ENCODE assay signal across 1 cellular context in the genomic region with DNA sequence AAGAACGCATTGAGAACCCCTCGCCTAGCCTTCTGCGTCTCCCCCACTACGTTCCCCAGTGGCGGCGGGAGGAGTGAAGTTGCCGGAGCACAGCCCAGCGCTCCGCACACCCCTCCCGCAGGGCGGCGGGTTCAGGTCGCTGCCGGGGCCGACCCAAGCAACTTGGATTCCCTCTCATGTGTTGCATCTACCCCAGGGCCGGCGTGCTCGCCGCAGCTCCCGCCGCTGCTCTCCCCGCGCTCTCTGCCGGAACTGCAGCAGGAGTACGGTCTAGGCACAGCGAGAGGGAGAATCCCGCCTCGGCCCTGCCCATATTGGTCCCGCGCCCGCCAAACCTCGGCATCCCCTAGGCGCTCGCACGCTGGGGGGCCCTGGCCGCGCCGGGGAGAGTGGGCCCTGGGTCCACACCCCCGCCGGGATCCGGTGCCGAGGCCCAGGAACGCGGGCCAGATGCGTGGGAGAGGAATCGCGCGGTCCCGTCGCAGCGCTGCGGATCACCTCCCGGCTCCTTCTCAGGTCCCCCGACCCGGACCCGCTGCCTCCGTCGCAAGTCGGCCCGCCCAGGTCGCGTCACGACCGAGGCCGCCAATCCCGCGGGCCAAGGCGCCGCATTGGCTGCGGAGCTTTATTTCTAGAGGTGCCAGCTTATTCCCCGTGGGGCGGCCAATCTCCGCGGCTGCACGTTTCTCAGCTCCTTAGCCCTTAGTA.
TF ChIP-seq lines count a peak whose summit lies in the region.

No MANE protein-coding gene starts in this region.

TF ChIP-seq in HepG2, 621 proteins besides CTCF, POLR2A, EP300 and RAD21 (continued from another document and continues in another):
- TF ChIP-seq, protein P1, sequence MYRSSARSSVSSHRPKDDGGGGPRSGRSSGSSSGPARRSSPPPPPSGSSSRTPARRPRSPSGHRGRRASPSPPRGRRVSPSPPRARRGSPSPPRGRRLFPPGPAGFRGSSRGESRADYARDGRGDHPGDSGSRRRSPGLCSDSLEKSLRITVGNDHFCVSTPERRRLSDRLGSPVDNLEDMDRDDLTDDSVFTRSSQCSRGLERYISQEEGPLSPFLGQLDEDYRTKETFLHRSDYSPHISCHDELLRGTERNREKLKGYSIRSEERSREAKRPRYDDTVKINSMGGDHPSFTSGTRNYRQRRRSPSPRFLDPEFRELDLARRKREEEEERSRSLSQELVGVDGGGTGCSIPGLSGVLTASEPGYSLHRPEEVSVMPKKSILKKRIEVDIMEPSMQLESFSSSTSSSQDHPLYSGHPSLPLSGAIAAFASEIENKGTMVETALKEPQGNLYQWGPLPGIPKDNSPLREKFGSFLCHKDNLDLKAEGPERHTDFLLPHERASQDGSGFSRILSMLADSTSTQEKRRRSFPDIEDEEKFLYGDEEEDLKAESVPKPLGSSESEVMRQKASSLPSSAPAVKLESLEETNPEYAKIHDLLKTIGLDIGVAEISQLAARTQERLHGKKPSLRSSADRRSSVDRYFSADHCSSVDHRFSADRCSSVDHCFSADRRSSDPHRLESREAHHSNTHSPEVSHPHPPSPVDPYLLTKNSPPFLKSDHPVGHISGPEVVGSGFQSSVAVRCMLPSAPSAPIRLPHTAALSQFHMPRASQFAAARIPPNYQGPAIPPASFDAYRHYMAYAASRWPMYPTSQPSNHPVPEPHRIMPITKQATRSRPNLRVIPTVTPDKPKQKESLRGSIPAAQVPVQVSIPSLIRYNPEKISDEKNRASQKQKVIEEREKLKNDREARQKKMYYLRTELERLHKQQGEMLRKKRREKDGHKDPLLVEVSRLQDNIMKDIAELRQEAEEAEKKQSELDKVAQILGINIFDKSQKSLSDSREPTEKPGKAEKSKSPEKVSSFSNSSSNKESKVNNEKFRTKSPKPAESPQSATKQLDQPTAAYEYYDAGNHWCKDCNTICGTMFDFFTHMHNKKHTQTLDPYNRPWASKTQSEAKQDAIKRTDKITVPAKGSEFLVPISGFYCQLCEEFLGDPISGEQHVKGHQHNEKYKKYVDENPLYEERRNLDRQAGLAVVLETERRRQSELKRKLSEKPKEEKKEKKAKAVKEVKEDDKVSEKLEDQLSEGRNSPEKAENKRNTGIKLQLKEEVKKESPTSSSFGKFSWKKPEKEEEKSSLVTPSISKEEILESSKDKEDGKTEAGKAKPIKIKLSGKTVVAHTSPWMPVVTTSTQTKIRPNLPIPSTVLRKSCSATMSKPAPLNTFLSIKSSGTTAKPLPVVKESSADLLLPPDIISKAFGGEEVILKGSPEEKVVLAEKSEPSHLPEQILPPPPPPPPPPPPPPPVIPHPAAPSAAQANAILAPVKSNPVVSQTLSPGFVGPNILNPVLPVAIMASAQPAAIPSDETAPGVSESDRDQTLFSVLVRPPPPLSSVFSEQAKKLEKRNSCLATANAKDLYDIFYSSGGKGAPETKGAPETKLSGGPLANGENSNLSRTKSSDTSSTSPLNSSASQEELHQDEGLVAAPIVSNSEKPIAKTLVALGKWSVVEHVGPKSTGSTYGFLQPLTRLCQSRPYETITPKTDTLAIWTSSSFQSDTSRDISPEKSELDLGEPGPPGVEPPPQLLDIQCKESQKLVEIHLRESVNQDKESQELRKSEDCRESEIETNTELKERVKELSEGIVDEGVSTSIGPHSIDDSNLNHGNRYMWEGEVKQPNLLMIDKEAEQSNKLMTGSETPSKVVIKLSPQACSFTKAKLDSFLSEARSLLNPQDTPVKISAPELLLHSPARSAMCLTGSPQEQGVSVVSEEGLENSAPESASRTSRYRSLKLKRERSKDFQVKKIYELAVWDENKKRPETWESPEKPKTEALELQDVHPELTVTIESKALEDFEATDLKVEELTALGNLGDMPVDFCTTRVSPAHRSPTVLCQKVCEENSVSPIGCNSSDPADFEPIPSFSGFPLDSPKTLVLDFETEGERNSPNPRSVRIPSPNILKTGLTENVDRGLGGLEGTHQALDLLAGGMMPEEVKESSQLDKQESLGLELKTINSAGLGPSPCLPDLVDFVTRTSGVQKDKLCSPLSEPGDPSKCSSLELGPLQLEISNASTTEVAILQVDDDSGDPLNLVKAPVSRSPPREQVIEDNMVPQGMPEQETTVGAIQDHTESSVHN (CRISPR knock-in tag; IDR thresholded peaks at IDR 0.05) = no peak
- TF ChIP-seq NFE2 (CRISPR knock-in tag; IDR thresholded peaks at IDR 0.05) = no peak
- TF ChIP-seq, protein P2, sequence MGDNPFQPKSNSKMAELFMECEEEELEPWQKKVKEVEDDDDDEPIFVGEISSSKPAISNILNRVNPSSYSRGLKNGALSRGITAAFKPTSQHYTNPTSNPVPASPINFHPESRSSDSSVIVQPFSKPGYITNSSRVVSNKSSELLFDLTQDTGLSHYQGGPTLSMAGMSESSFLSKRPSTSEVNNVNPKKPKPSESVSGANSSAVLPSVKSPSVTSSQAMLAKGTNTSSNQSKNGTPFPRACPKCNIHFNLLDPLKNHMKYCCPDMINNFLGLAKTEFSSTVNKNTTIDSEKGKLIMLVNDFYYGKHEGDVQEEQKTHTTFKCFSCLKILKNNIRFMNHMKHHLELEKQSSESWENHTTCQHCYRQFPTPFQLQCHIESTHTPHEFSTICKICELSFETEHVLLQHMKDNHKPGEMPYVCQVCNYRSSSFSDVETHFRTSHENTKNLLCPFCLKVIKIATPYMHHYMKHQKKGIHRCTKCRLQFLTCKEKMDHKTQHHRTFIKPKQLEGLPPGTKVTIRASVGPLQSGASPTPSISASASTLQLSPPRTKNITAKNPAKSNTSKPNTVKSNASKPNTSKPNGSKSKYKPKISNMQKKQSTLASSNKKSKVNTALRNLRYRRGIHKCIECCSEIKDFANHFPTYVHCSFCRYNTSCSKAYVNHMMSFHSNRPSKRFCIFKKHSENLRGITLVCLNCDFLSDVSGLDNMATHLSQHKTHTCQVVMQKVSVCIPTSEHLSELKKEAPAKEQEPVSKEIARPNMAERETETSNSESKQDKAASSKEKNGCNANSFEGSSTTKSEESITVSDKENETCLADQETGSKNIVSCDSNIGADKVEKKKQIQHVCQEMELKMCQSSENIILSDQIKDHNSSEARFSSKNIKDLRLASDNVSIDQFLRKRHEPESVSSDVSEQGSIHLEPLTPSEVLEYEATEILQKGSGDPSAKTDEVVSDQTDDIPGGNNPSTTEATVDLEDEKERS (CRISPR knock-in tag; IDR thresholded peaks at IDR 0.05) = peak; percentile 11; the same call in 1 of the 2 replicates
- TF ChIP-seq, protein P3, sequence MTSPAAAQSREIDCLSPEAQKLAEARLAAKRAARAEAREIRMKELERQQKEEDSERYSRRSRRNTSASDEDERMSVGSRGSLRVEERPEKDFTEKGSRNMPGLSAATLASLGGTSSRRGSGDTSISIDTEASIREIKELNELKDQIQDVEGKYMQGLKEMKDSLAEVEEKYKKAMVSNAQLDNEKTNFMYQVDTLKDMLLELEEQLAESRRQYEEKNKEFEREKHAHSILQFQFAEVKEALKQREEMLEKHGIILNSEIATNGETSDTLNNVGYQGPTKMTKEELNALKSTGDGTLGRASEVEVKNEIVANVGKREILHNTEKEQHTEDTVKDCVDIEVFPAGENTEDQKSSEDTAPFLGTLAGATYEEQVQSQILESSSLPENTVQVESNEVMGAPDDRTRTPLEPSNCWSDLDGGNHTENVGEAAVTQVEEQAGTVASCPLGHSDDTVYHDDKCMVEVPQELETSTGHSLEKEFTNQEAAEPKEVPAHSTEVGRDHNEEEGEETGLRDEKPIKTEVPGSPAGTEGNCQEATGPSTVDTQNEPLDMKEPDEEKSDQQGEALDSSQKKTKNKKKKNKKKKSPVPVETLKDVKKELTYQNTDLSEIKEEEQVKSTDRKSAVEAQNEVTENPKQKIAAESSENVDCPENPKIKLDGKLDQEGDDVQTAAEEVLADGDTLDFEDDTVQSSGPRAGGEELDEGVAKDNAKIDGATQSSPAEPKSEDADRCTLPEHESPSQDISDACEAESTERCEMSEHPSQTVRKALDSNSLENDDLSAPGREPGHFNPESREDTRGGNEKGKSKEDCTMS (CRISPR knock-in tag; conservative IDR thresholded peaks at IDR 0.05) = no peak
- TF ChIP-seq ZNF709 (CRISPR knock-in tag; IDR thresholded peaks at IDR 0.05) = peak; percentile 90; the same call in 1 of the 2 replicates
- peak; percentile 74 for TF ChIP-seq RBFOX2 (IDR thresholded peaks at IDR 0.05; ENCODE audit: low read depth, low read length)
- no peak for TF ChIP-seq SMAD9 (CRISPR knock-in tag; IDR thresholded peaks at IDR 0.05)
- no peak for TF ChIP-seq RFX3 (CRISPR knock-in tag; IDR thresholded peaks at IDR 0.05)
- no peak for TF ChIP-seq ZNF75D (CRISPR knock-in tag; IDR thresholded peaks at IDR 0.05; ENCODE audit: borderline replicate concordance)
- TF ChIP-seq ETV6 (CRISPR knock-in tag; conservative IDR thresholded peaks at IDR 0.05) = no peak
- TF ChIP-seq, protein P4, sequence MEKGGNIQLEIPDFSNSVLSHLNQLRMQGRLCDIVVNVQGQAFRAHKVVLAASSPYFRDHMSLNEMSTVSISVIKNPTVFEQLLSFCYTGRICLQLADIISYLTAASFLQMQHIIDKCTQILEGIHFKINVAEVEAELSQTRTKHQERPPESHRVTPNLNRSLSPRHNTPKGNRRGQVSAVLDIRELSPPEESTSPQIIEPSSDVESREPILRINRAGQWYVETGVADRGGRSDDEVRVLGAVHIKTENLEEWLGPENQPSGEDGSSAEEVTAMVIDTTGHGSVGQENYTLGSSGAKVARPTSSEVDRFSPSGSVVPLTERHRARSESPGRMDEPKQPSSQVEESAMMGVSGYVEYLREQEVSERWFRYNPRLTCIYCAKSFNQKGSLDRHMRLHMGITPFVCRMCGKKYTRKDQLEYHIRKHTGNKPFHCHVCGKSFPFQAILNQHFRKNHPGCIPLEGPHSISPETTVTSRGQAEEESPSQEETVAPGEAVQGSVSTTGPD (CRISPR knock-in tag; IDR thresholded peaks at IDR 0.05) = no peak
- no peak for TF ChIP-seq KLF12 (CRISPR knock-in tag; IDR thresholded peaks at IDR 0.05; ENCODE audit: borderline replicate concordance)
- TF ChIP-seq ZNF430 (CRISPR knock-in tag; IDR thresholded peaks at IDR 0.05) = peak; percentile 81
- TF ChIP-seq HIVEP1 (CRISPR knock-in tag; IDR thresholded peaks at IDR 0.05) = 0 out of 2 replicates have a peak, but pooled peaks have one; percentile 43
- TF ChIP-seq, protein P5, sequence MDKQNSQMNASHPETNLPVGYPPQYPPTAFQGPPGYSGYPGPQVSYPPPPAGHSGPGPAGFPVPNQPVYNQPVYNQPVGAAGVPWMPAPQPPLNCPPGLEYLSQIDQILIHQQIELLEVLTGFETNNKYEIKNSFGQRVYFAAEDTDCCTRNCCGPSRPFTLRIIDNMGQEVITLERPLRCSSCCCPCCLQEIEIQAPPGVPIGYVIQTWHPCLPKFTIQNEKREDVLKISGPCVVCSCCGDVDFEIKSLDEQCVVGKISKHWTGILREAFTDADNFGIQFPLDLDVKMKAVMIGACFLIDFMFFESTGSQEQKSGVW (CRISPR knock-in tag; IDR thresholded peaks at IDR 0.05; ENCODE audit: borderline replicate concordance) = no peak
- no peak for TF ChIP-seq SP1 (IDR thresholded peaks at IDR 0.05)
- peak; percentile 43; the same call in 1 of the 2 replicates for TF ChIP-seq SP1 (CRISPR knock-in tag; IDR thresholded peaks at IDR 0.05)
- 0 out of 2 replicates have a peak, but pooled peaks have one; percentile 45 for TF ChIP-seq ZNF329 (CRISPR knock-in tag; IDR thresholded peaks at IDR 0.05; ENCODE audit: low read depth)
- TF ChIP-seq FOSL2 (CRISPR knock-in tag; IDR thresholded peaks at IDR 0.05) = no peak
- TF ChIP-seq ZSCAN21 (CRISPR knock-in tag; IDR thresholded peaks at IDR 0.05; ENCODE audit: borderline replicate concordance) = no peak
- no peak for TF ChIP-seq ZNF850 (CRISPR knock-in tag; conservative IDR thresholded peaks at IDR 0.05)
- no peak for TF ChIP-seq ZNF775 (CRISPR knock-in tag; IDR thresholded peaks at IDR 0.05; ENCODE audit: borderline replicate concordance)
- peak; percentile 24; the same call in 1 of the 2 replicates for TF ChIP-seq ARID2 (CRISPR knock-in tag; IDR thresholded peaks at IDR 0.05; ENCODE audit: borderline replicate concordance)
- TF ChIP-seq, protein P6, sequence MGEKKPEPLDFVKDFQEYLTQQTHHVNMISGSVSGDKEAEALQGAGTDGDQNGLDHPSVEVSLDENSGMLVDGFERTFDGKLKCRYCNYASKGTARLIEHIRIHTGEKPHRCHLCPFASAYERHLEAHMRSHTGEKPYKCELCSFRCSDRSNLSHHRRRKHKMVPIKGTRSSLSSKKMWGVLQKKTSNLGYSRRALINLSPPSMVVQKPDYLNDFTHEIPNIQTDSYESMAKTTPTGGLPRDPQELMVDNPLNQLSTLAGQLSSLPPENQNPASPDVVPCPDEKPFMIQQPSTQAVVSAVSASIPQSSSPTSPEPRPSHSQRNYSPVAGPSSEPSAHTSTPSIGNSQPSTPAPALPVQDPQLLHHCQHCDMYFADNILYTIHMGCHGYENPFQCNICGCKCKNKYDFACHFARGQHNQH (CRISPR knock-in tag; IDR thresholded peaks at IDR 0.05) = 0 out of 2 replicates have a peak, but pooled peaks have one; percentile 17
- TF ChIP-seq KAT2B (IDR thresholded peaks at IDR 0.05; ENCODE audit: borderline replicate concordance, low read depth, low read length) = no peak
- no peak; the same call in 1 of the 2 replicates for TF ChIP-seq SALL2 (CRISPR knock-in tag; IDR thresholded peaks at IDR 0.05)
- TF ChIP-seq RFX5 (IDR thresholded peaks at IDR 0.05; ENCODE audit: low read depth, low read length) = no peak
- TF ChIP-seq KAT8 (CRISPR knock-in tag; IDR thresholded peaks at IDR 0.05) = 0 out of 2 replicates have a peak, but pooled peaks have one; percentile 19
- TF ChIP-seq KDM2A (CRISPR knock-in tag; IDR thresholded peaks at IDR 0.05; ENCODE audit: borderline replicate concordance, low read depth) = peak; percentile 65; the same call in 1 of the 2 replicates
- 0 out of 2 replicates have a peak, but pooled peaks have one; percentile 50 for TF ChIP-seq ATF1 (CRISPR knock-in tag; IDR thresholded peaks at IDR 0.05)
- TF ChIP-seq GABPB1 (CRISPR knock-in tag; IDR thresholded peaks at IDR 0.05) = peak; percentile 60
- no peak for TF ChIP-seq DNMT1 (CRISPR knock-in tag; IDR thresholded peaks at IDR 0.05)
- no peak; the same call in 1 of the 2 replicates for TF ChIP-seq SP5 (CRISPR knock-in tag; IDR thresholded peaks at IDR 0.05; ENCODE audit: borderline replicate concordance, low read depth)
- TF ChIP-seq ZNF326 (CRISPR knock-in tag; IDR thresholded peaks at IDR 0.05; ENCODE audit: borderline replicate concordance) = no peak
- no peak; the same call in 1 of the 2 replicates for TF ChIP-seq NR2C2 (CRISPR knock-in tag; IDR thresholded peaks at IDR 0.05; ENCODE audit: borderline replicate concordance)
- peak; percentile 50 for TF ChIP-seq ZNF883 (CRISPR knock-in tag; IDR thresholded peaks at IDR 0.05; ENCODE audit: not compliant biosample characterization)
- TF ChIP-seq HMG20A (CRISPR knock-in tag; IDR thresholded peaks at IDR 0.05; ENCODE audit: borderline replicate concordance) = no peak
- no peak for TF ChIP-seq REL (CRISPR knock-in tag; conservative IDR thresholded peaks at IDR 0.05)
- TF ChIP-seq ATM (IDR thresholded peaks at IDR 0.05; ENCODE audit: borderline replicate concordance) = no peak
- TF ChIP-seq NAIF1 (CRISPR knock-in tag; IDR thresholded peaks at IDR 0.05; ENCODE audit: borderline replicate concordance) = no peak
- TF ChIP-seq, protein P7, sequence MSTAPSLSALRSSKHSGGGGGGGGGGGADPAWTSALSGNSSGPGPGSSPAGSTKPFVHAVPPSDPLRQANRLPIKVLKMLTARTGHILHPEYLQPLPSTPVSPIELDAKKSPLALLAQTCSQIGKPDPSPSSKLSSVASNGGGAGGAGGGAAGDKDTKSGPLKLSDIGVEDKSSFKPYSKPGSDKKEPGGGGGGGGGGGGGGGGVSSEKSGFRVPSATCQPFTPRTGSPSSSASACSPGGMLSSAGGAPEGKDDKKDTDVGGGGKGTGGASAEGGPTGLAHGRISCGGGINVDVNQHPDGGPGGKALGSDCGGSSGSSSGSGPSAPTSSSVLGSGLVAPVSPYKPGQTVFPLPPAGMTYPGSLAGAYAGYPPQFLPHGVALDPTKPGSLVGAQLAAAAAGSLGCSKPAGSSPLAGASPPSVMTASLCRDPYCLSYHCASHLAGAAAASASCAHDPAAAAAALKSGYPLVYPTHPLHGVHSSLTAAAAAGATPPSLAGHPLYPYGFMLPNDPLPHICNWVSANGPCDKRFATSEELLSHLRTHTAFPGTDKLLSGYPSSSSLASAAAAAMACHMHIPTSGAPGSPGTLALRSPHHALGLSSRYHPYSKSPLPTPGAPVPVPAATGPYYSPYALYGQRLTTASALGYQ (CRISPR knock-in tag; IDR thresholded peaks at IDR 0.05) = no peak
